ENCODE assay signal across 1 cellular context in the genomic region with DNA sequence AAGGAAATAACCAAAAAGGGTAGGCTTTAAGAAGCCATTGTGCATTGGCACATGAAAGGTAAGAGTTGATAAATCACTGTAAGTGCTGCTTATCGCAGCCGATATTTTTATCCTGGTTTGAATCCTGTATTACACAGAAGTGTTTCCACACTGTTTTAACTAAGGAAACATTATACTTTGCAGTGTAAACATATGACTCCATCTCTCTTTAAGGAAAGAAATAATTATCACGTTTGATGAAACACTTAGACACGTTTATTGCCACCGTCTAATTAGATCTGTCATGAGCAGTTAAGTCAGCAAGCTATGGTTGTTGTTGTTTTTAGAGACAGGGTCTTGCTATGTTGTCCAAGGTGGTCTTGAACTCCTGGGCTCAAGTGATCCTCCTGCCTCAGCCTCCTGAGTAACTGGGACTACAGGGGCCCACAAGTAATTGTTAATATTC.
TF ChIP-seq lines count a peak whose summit lies in the region.

No MANE protein-coding gene starts in this region.

TF ChIP-seq in HEK293, 187 proteins besides CTCF, POLR2A, EP300 and RAD21 (continued from another document and continues in another):
- TF ChIP-seq ZNF132 (tag by site-specific recombination; IDR thresholded peaks at IDR 0.05; ENCODE audit: borderline replicate concordance) (no peak), ZNF449 (tag by site-specific recombination; IDR thresholded peaks at IDR 0.05) (0 out of 2 replicates have a peak, but pooled peaks have one; percentile 37), ZNF510 (tag by site-specific recombination; IDR thresholded peaks at IDR 0.05; ENCODE audit: insufficient replicate concordance) (no peak), PRDM4 (tag by site-specific recombination; IDR thresholded peaks at IDR 0.05) (peak; percentile 92), ZNF623 (tag by site-specific recombination; IDR thresholded peaks at IDR 0.05) (no peak), AEBP2 (tag by site-specific recombination; IDR thresholded peaks at IDR 0.05; ENCODE audit: borderline replicate concordance) (no peak), ZNF558 (tag by site-specific recombination; IDR thresholded peaks at IDR 0.05) (no peak), TRIM28 (IDR thresholded peaks at IDR 0.05; ENCODE audit: borderline replicate concordance, low read length) (no peak), ZNF223 (tag by site-specific recombination; IDR thresholded peaks at IDR 0.05) (no peak), ZNF280C (tag by site-specific recombination; IDR thresholded peaks at IDR 0.05) (no peak), ZNF660 (tag by site-specific recombination; IDR thresholded peaks at IDR 0.05) (no peak), ZNF518A (tag by site-specific recombination; conservative IDR thresholded peaks at IDR 0.05; ENCODE audit: low read depth) (no peak), KLF7 (tag by site-specific recombination; IDR thresholded peaks at IDR 0.05; ENCODE audit: borderline replicate concordance) (peak; percentile 48; the same call in 1 of the 2 replicates), ZNF529 (tag by site-specific recombination; IDR thresholded peaks at IDR 0.05; ENCODE audit: insufficient replicate concordance) (no peak), ZNF707 (tag by site-specific recombination; IDR thresholded peaks at IDR 0.05) (no peak), ZNF341 (tag by site-specific recombination; IDR thresholded peaks at IDR 0.05; ENCODE audit: low read depth) (no peak), ZNF157 (tag by site-specific recombination; IDR thresholded peaks at IDR 0.05) (no peak), ZNF10 (tag by site-specific recombination; IDR thresholded peaks at IDR 0.05) (no peak; the same call in 1 of the 2 replicates), ZNF280D (tag by site-specific recombination; IDR thresholded peaks at IDR 0.05) (no peak), KLF10 (tag by site-specific recombination; IDR thresholded peaks at IDR 0.05) (peak; percentile 78), ZNF16 (tag by site-specific recombination; IDR thresholded peaks at IDR 0.05; ENCODE audit: low read depth) (no peak), ZNF843 (tag by site-specific recombination; IDR thresholded peaks at IDR 0.05) (peak; percentile 99), TSHZ1 (tag by site-specific recombination; IDR thresholded peaks at IDR 0.05; ENCODE audit: borderline replicate concordance) (peak; percentile 96), ZNF624 (tag by site-specific recombination; IDR thresholded peaks at IDR 0.05) (no peak), MEIS1 (CRISPR knock-in tag; IDR thresholded peaks at IDR 0.05; ENCODE audit: borderline replicate concordance) (no peak), ZNF629 (tag by site-specific recombination; IDR thresholded peaks at IDR 0.05) (peak; percentile 93), KLF9 (tag by site-specific recombination; IDR thresholded peaks at IDR 0.05; ENCODE audit: low read depth) (no peak), ZNF23 (tag by site-specific recombination; IDR thresholded peaks at IDR 0.05; ENCODE audit: borderline replicate concordance) (no peak), ZXDB (tag by site-specific recombination; IDR thresholded peaks at IDR 0.05) (peak; percentile 96), ZFP41 (tag by site-specific recombination; IDR thresholded peaks at IDR 0.05; ENCODE audit: borderline replicate concordance) (no peak)
- TF ChIP-seq, protein P1, sequence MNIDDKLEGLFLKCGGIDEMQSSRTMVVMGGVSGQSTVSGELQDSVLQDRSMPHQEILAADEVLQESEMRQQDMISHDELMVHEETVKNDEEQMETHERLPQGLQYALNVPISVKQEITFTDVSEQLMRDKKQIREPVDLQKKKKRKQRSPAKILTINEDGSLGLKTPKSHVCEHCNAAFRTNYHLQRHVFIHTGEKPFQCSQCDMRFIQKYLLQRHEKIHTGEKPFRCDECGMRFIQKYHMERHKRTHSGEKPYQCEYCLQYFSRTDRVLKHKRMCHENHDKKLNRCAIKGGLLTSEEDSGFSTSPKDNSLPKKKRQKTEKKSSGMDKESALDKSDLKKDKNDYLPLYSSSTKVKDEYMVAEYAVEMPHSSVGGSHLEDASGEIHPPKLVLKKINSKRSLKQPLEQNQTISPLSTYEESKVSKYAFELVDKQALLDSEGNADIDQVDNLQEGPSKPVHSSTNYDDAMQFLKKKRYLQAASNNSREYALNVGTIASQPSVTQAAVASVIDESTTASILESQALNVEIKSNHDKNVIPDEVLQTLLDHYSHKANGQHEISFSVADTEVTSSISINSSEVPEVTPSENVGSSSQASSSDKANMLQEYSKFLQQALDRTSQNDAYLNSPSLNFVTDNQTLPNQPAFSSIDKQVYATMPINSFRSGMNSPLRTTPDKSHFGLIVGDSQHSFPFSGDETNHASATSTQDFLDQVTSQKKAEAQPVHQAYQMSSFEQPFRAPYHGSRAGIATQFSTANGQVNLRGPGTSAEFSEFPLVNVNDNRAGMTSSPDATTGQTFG (tag by site-specific recombination; IDR thresholded peaks at IDR 0.05; ENCODE audit: borderline replicate concordance), result no peak
